29 cellular contexts compared by ENCODE assay signal in genomic region chr20:25023316-25023715, GRCh38. TPM values are rescaled to one million over a fixed set of nuclear protein-coding genes. Genes with fewer than 3 reads are reported as not detected.
A peak's percentile ranks its signal among the peaks of the same experiment; 100 is the strongest.
DNase-seq lines count a peak whose midpoint lies in the region; ATAC-seq and TF ChIP-seq lines count a peak whose summit lies in the region.
"Had no signal": no experiment of that assay in that cellular context is flagged by ENCODE, and none has a peak within 500 bp of the region (broad histone marks: within the 10 kb centered on the region; RNA-seq: fewer than 3 reads in every experiment).

No MANE protein-coding gene starts in this region.

- H3K27ac ChIP-seq in left lung (no peak overlapping the region), coronary artery (no peak overlapping the region)

- H3K4me1 ChIP-seq in left lung: peaks cover 0 to 9% of the 10 kb centered on the region in 2 donors

- no peaks in the 10 kb centered on the region for H3K27me3 ChIP-seq in left lung

- no peaks in the 10 kb centered on the region for H3K9me3 ChIP-seq in left lung
- H3K9me3 ChIP-seq: Caco-2 had no signal

- no peak overlapping the region for H3K4me3 Mint-ChIP-seq in activated T-helper 17 cell treated with anti-CD3 and anti-CD28 coated beads, Interleukin-2, amount 50 U/mL, for 72 hours
- no peak overlapping the region for H3K4me3 Mint-ChIP-seq in stimulated activated memory B cell treated with anti-CD40 and anti-IgM and Interleukin-4, amounts not matched to agents 10 μg/mL and 1 μg/mL and 100 μg/mL, for 72 hours
- H3K4me3 Mint-ChIP-seq: activated T-cell treated with anti-CD3 and anti-CD28 coated beads, Interleukin-2, amount 50 U/mL, for 4 hours; naive thymus-derived CD4-positive, alpha-beta T cell; stimulated activated naive B cell treated with anti-CD40 and anti-IgM and Interleukin-4, amounts not matched to agents 10 μg/mL and 1 μg/mL and 100 μg/mL, for 72 hours had no signal

- H3K27me3 Mint-ChIP-seq in activated T-helper 17 cell treated with anti-CD3 and anti-CD28 coated beads, Interleukin-2, amount 50 U/mL, for 72 hours: no peaks in the 10 kb centered on the region
- no peaks in the 10 kb centered on the region for H3K27me3 Mint-ChIP-seq in stimulated activated memory B cell treated with anti-CD40 and anti-IgM and Interleukin-4, amounts not matched to agents 10 μg/mL and 1 μg/mL and 100 μg/mL, for 72 hours
- H3K27me3 Mint-ChIP-seq: naive thymus-derived CD4-positive, alpha-beta T cell; progenitor cell of endocrine pancreas; stimulated activated naive B cell treated with anti-CD40 and anti-IgM and Interleukin-4, amounts not matched to agents 10 μg/mL and 1 μg/mL and 100 μg/mL, for 72 hours had no signal

- no peak for TF ChIP-seq CTCF in left lung (IDR thresholded peaks at IDR 0.05)
- no peak for TF ChIP-seq CTCF in coronary artery (IDR thresholded peaks at IDR 0.05)

- no peaks in the 10 kb centered on the region for H3K9me3 Mint-ChIP-seq in activated T-helper 17 cell treated with anti-CD3 and anti-CD28 coated beads, Interleukin-2, amount 50 U/mL, for 72 hours
- H3K9me3 Mint-ChIP-seq in stimulated activated memory B cell treated with anti-CD40 and anti-IgM and Interleukin-4, amounts not matched to agents 10 μg/mL and 1 μg/mL and 100 μg/mL, for 72 hours: no peaks in the 10 kb centered on the region
- H3K9me3 Mint-ChIP-seq: activated T-cell treated with anti-CD3 and anti-CD28 coated beads, Interleukin-2, amount 50 U/mL, for 4 hours; naive thymus-derived CD4-positive, alpha-beta T cell; stimulated activated naive B cell treated with anti-CD40 and anti-IgM and Interleukin-4, amounts not matched to agents 10 μg/mL and 1 μg/mL and 100 μg/mL, for 72 hours had no signal

- H3K36me3 Mint-ChIP-seq in activated T-helper 17 cell treated with anti-CD3 and anti-CD28 coated beads, Interleukin-2, amount 50 U/mL, for 72 hours (ENCODE audit: low read depth): peaks cover 4% of the 10 kb centered on the region
- peaks cover 34% of the 10 kb centered on the region for H3K36me3 Mint-ChIP-seq in stimulated activated memory B cell treated with anti-CD40 and anti-IgM and Interleukin-4, amounts not matched to agents 10 μg/mL and 1 μg/mL and 100 μg/mL, for 72 hours

- H3K4me1 Mint-ChIP-seq in activated T-helper 17 cell treated with anti-CD3 and anti-CD28 coated beads, Interleukin-2, amount 50 U/mL, for 72 hours: peaks cover 6% of the 10 kb centered on the region
- H3K4me1 Mint-ChIP-seq in stimulated activated memory B cell treated with anti-CD40 and anti-IgM and Interleukin-4, amounts not matched to agents 10 μg/mL and 1 μg/mL and 100 μg/mL, for 72 hours: peaks cover 8% of the 10 kb centered on the region

- DNase-seq in activated effector memory CD4-positive, alpha-beta T cell treated with anti-CD3 and anti-CD28 coated beads, Interleukin-2, amount 50 U/mL, for 16 hours: peak; percentile 58
- no peak for DNase-seq in activated effector memory CD4-positive, alpha-beta T cell treated with Interleukin-2 at 50 U/mL for 16 hours
- DNase-seq in left lung (peak; percentile 4 to 42), coronary artery (ENCODE audit: low spot score) (no peak), NCI-H1105 treated with DMSO at 0.1 percent for 48 hours (lab: John Stamatoyannopoulos, UW) (no peak)
- DNase-seq: 8988T; activated naive CD4-positive, alpha-beta T cell treated with anti-CD3 and anti-CD28 coated beads, Interleukin-2, amount 50 U/mL, for 16 hours; activated T-cell treated with anti-CD3 and anti-CD28 coated beads, Interleukin-2, amount 50 U/mL, for 4 hours; anterior cingulate cortex; central memory CD4-positive, alpha-beta T cell; effector CD4-positive, alpha-beta T cell; KG1; MV-4-11; naive thymus-derived CD4-positive, alpha-beta T cell; NCI-H187; SIG-M5; stimulated activated CD4-positive, alpha-beta T cell treated with anti-CD3 and anti-CD28 coated beads, Interleukin-2, amount 100 ng/mL, for 24 hours; stimulated activated naive B cell treated with anti-CD40 and anti-IgM and Interleukin-4, amounts not matched to agents 10 μg/mL and 1 μg/mL and 100 μg/mL, for 72 hours had no signal

- intact Hi-C loops in left lung (cut with DNase I): no loop called here

- ATAC-seq in activated T-helper 17 cell treated with anti-CD3 and anti-CD28 coated beads, Interleukin-2, amount 50 U/mL, for 72 hours (replicated peaks): no peak
- ATAC-seq in left lung: no peak
- no peak for ATAC-seq in stimulated activated memory B cell treated with anti-CD40 and anti-IgM and Interleukin-4, amounts not matched to agents 10 μg/mL and 1 μg/mL and 100 μg/mL, for 72 hours
- no peak for ATAC-seq in HG02759 (IDR thresholded peaks at IDR 0.05; ENCODE audit: unreplicated experiment)
- ATAC-seq: activated CD4-positive, CD25-positive, alpha-beta regulatory T cell treated with anti-CD3 and anti-CD28 coated beads, Interleukin-2, amount 50 U/mL, for 24 hours; activated T-cell treated with anti-CD3 and anti-CD28 coated beads, Interleukin-2, amount 50 U/mL, for 4 hours; naive thymus-derived CD4-positive, alpha-beta T cell; stimulated activated naive B cell treated with anti-CD40 and anti-IgM and Interleukin-4, amounts not matched to agents 10 μg/mL and 1 μg/mL and 100 μg/mL, for 72 hours had no signal

- H3K27ac Mint-ChIP-seq in activated T-helper 17 cell treated with anti-CD3 and anti-CD28 coated beads, Interleukin-2, amount 50 U/mL, for 72 hours: peak overlapping the region; percentile 56
- peak overlapping the region; percentile 49 for H3K27ac Mint-ChIP-seq in stimulated activated memory B cell treated with anti-CD40 and anti-IgM and Interleukin-4, amounts not matched to agents 10 μg/mL and 1 μg/mL and 100 μg/mL, for 72 hours
- H3K27ac Mint-ChIP-seq: progenitor cell of endocrine pancreas had no signal

- peaks cover 0 to 29% of the 10 kb centered on the region in 2 donors for H3K36me3 ChIP-seq in left lung

- H3K4me3 ChIP-seq in left lung (no peak overlapping the region), coronary artery (no peak overlapping the region)
- H3K4me3 ChIP-seq: skin epidermis had no signal

RNA-seq across cellular contexts. Expression of gene APMAP, which starts 30.8 kb away (rescaled TPM):
- 10 to 100 TPM; 30.7 to 49.4 TPM for total RNA-seq in activated T-helper 17 cell treated with anti-CD3 and anti-CD28 coated beads, Interleukin-2, amount 50 U/mL, for 72 hours
- 10 to 100 TPM; 82.5 to 83.6 TPM for total RNA-seq in left lung

RNA-seq across cellular contexts. Expression of gene ACSS1, which starts 34.6 kb away (rescaled TPM):
- total RNA-seq in activated T-helper 17 cell treated with anti-CD3 and anti-CD28 coated beads, Interleukin-2, amount 50 U/mL, for 72 hours: 10 to 100 TPM in 1 of 2 donors, 1 to 10 TPM in 1; 8.4 to 23.3 TPM
- 10 to 100 TPM; 26.6 to 40.7 TPM for total RNA-seq in left lung

RNA-seq across cellular contexts. Expression of gene VSX1, which starts 58.6 kb away (rescaled TPM):
- total RNA-seq in activated T-helper 17 cell treated with anti-CD3 and anti-CD28 coated beads, Interleukin-2, amount 50 U/mL, for 72 hours: not detected
- not detected for total RNA-seq in left lung
- total RNA-seq: activated CD8-positive, alpha-beta memory T cell treated with anti-CD3 and anti-CD28 coated beads for 36 hours; activated T-cell treated with anti-CD3 and anti-CD28 coated beads, Interleukin-2, amount 50 U/mL, for 4 hours; Caco-2; esophagus mucosa; frontal cortex; HT1080; naive thymus-derived CD4-positive, alpha-beta T cell; progenitor cell of endocrine pancreas had no signal

Comparison
In these comparisons a context has a peak if more than half of its experiments do, and no peak if none do; other contexts are left out.
1. DNase-seq: peak in activated effector memory CD4-positive, alpha-beta T cell treated with anti-CD3 and anti-CD28 coated beads, Interleukin-2, amount 50 U/mL, for 16 hours (single experiment) and left lung (2 of 2); none in activated effector memory CD4-positive, alpha-beta T cell treated with Interleukin-2 at 50 U/mL for 16 hours (single experiment), coronary artery (single experiment) and NCI-H1105 treated with DMSO at 0.1 percent for 48 hours (single experiment).